In the genomic region with DNA sequence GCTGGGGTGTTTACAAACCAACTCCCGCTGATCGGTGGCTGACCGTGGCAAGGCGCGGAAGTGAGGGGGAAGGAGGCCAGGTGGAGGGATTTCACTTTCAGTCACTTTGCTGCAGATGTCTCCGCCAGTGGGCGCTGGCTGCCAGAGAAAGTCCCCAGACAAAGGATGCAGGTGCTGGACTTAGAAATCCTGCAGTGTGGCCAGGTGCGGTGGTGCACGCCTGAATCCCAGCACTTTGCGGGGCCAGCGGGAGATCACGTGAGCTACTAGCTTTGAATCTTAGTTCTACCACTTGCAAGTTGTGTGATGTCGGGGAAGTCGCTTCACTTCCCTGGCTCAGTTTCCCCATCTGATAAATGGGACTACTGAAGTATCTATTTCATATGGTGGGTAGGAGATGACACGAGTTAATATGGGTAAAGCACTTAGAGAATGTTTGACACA, we compare ENCODE assay signal across 8 cellular contexts.
DNase-seq lines count a peak whose midpoint lies in the region; ATAC-seq and TF ChIP-seq lines count a peak whose summit lies in the region.

No MANE protein-coding gene starts in this region.

- DNase-seq in SIG-M5 treated with dmso at 0.1 percent for 504 hours (lab: John Stamatoyannopoulos, UW; ENCODE audit: unreplicated experiment) (peak; percentile 23), SIG-M5 (lab: John Stamatoyannopoulos, UW) (no peak), SHP77 (lab: John Stamatoyannopoulos, UW) (peak; percentile 70 to 77), body of pancreas (peak; percentile 47 to 71 (median 49)), DMS 273 treated with DMSO at 0.1 percent for 48 hours (lab: John Stamatoyannopoulos, UW) (no peak)

- H3K36me3 ChIP-seq in body of pancreas (replicated peaks in 1 of 2; ENCODE audit: insufficient read depth in 1 of 2, low read depth in 2 of 2) = no peaks in the 10 kb centered on the region

- TF ChIP-seq POLR2A in body of pancreas (IDR thresholded peaks at IDR 0.05) = no peak

- peak overlapping the region; percentile 38 to 81 (median 81) for H3K27ac Mint-ChIP-seq in nephron

- TF ChIP-seq CTCF in body of pancreas (IDR thresholded peaks at IDR 0.05) (peak in 6 of 7 experiments; percentile 11 to 64 (median 54)), nephron (IDR thresholded peaks at IDR 0.05; ENCODE audit: unreplicated experiment in 3 of 3) (peak; percentile 40 to 59 (median 55))

- peak overlapping the region in 1 of 3 experiments; percentile 46 for H3K4me3 Mint-ChIP-seq in nephron

- H3K4me1 ChIP-seq in body of pancreas = no peaks in the 10 kb centered on the region

- H3K4me3 ChIP-seq in body of pancreas = no peak overlapping the region

- H3K36me3 Mint-ChIP-seq in nephron (ENCODE audit: low read depth) = no peaks in the 10 kb centered on the region

- no peaks in the 10 kb centered on the region for H3K9me3 Mint-ChIP-seq in nephron

- no peaks in the 10 kb centered on the region for H3K27me3 ChIP-seq in body of pancreas

- intact Hi-C loops in body of pancreas (cut with DNase I) = no loop called here

- 33 to 39% methylated on average over 15 of the region's 15 CpGs for WGBS in body of pancreas, 2 donors

- H3K9me3 ChIP-seq in body of pancreas = no peaks in the 10 kb centered on the region

- no peaks in the 10 kb centered on the region for H3K27me3 Mint-ChIP-seq in nephron (ENCODE audit: low read depth)

- peaks cover 41% of the 10 kb centered on the region for H3K4me1 Mint-ChIP-seq in nephron

- ATAC-seq in HG03175 (IDR thresholded peaks at IDR 0.05; ENCODE audit: unreplicated experiment) = peak; percentile 88
- ATAC-seq in body of pancreas = no peak
- ATAC-seq in GM18861 (IDR thresholded peaks at IDR 0.05; ENCODE audit: unreplicated experiment) = no peak

- no peak overlapping the region for H3K27ac ChIP-seq in body of pancreas

Comparison
In these comparisons a context has a peak if more than half of its experiments do, and no peak if none do; other contexts are left out.
1. DNase-seq: peak in SIG-M5 treated with dmso at 0.1 percent for 504 hours (single experiment), SHP77 (2 of 2) and body of pancreas (4 of 4); none in SIG-M5 (single experiment) and DMS 273 treated with DMSO at 0.1 percent for 48 hours (single experiment).